1 cellular context compared by ENCODE assay signal in genomic region chr3:128504533-128504915, GRCh38.
TF ChIP-seq lines count a peak whose summit lies in the region.

No MANE protein-coding gene starts in this region.

TF ChIP-seq in HCT116, 20 proteins besides CTCF, POLR2A, EP300 and RAD21 (continued from another document):
- no peak for TF ChIP-seq CEBPB (IDR thresholded peaks at IDR 0.05; ENCODE audit: low read depth)
- no peak for TF ChIP-seq EZH2phosphoT487 (IDR thresholded peaks at IDR 0.05; ENCODE audit: borderline replicate concordance)
- no peak for TF ChIP-seq EZH2 (IDR thresholded peaks at IDR 0.05)
TF ChIP-seq in HCT116: peak in this region for 0.
